Comparison of ENCODE assay signal across 8 cellular contexts in genomic region chr16:29811896-29812665, GRCh38. TPM values are rescaled to one million over a fixed set of nuclear protein-coding genes. Genes with fewer than 3 reads are reported as not detected.
A peak's percentile ranks its signal among the peaks of the same experiment; 100 is the strongest.
DNase-seq lines count a peak whose midpoint lies in the region; ATAC-seq and TF ChIP-seq lines count a peak whose summit lies in the region.

Gene PRRT2, plus strand, starts transcription at chr16:29812193. Its CDS starts 862 bp downstream, at chr16:29813055.

- H3K27me3 Mint-ChIP-seq in activated T-helper 1 cell treated with anti-CD3 and anti-CD28 coated beads, Interleukin-12 subunit alpha, Interleukin-12 subunit beta, Interleukin-2, Interleukin-4 antibody, amounts not matched to agents 30 ng/mL and 10 ng/mL and 1 ng/mL, durations not matched to agents 14 hours and 24 hours and 36 hours (ENCODE audit: insufficient read depth): no peaks in the 10 kb centered on the region
- H3K27me3 Mint-ChIP-seq in natural killer cell treated with Interleukin-12 subunit alpha and Interleukin-12 subunit beta and Interleukin-15 and Interleukin-18, amount 100 ng/mL, for 72 hours: no peaks in the 10 kb centered on the region

- DNase-seq in NCI-H2171 treated with DMSO at 0.1 percent for 48 hours (lab: John Stamatoyannopoulos, UW): peak; percentile 77
- DNase-seq in activated T-helper 1 cell treated with anti-CD3 and anti-CD28 coated beads, Interleukin-12 subunit alpha, Interleukin-12 subunit beta, Interleukin-2, Interleukin-4 antibody, amounts not matched to agents 30 ng/mL and 10 ng/mL and 1 ng/mL, durations not matched to agents 14 hours and 24 hours and 36 hours (ENCODE audit: low spot score): no peak
- DNase-seq in fibroblast of mammary gland (ENCODE audit: low read depth): peak; percentile 38
- DNase-seq in natural killer cell treated with Interleukin-12 subunit alpha and Interleukin-12 subunit beta and Interleukin-15 and Interleukin-18, amount 100 ng/mL, for 72 hours (ENCODE audit: low spot score): peak; percentile 72
- DNase-seq in NCI-H187 (lab: John Stamatoyannopoulos, UW): no peak
- no peak for DNase-seq in GM13977 (ENCODE audit: low spot score)

- H3K9me3 Mint-ChIP-seq in activated T-helper 1 cell treated with anti-CD3 and anti-CD28 coated beads, Interleukin-12 subunit alpha, Interleukin-12 subunit beta, Interleukin-2, Interleukin-4 antibody, amounts not matched to agents 30 ng/mL and 10 ng/mL and 1 ng/mL, durations not matched to agents 14 hours and 24 hours and 36 hours: no peaks in the 10 kb centered on the region
- H3K9me3 Mint-ChIP-seq in natural killer cell treated with Interleukin-12 subunit alpha and Interleukin-12 subunit beta and Interleukin-15 and Interleukin-18, amount 100 ng/mL, for 72 hours: no peaks in the 10 kb centered on the region

- TF ChIP-seq CTCF in fibroblast of mammary gland (conservative IDR thresholded peaks at IDR 0.05; ENCODE audit: control insufficient read depth, insufficient read depth, low read depth, low read length): no peak
- no peak for TF ChIP-seq CTCF in GM13977 (IDR thresholded peaks at IDR 0.05; ENCODE audit: extremely low read depth, insufficient read depth, missing control alignments)

- ATAC-seq in natural killer cell treated with Interleukin-12 subunit alpha and Interleukin-12 subunit beta and Interleukin-15 and Interleukin-18, amount 100 ng/mL, for 72 hours: no peak
- no peak for ATAC-seq in HG02759 (IDR thresholded peaks at IDR 0.05; ENCODE audit: unreplicated experiment)

- intact Hi-C loops in activated T-helper 1 cell treated with anti-CD3 and anti-CD28 coated beads, Interleukin-12 subunit alpha, Interleukin-12 subunit beta, Interleukin-2, Interleukin-4 antibody, amounts not matched to agents 30 ng/mL and 10 ng/mL and 1 ng/mL, durations not matched to agents 14 hours and 24 hours and 36 hours (cut with micrococcal nuclease): no loop called here

- H3K4me3 Mint-ChIP-seq in activated T-helper 1 cell treated with anti-CD3 and anti-CD28 coated beads, Interleukin-12 subunit alpha, Interleukin-12 subunit beta, Interleukin-2, Interleukin-4 antibody, amounts not matched to agents 30 ng/mL and 10 ng/mL and 1 ng/mL, durations not matched to agents 14 hours and 24 hours and 36 hours: peak within 1 kb of the TSS; percentile 81
- peak within 1 kb of the TSS; percentile 91 for H3K4me3 Mint-ChIP-seq in natural killer cell treated with Interleukin-12 subunit alpha and Interleukin-12 subunit beta and Interleukin-15 and Interleukin-18, amount 100 ng/mL, for 72 hours

- H3K36me3 Mint-ChIP-seq in activated T-helper 1 cell treated with anti-CD3 and anti-CD28 coated beads, Interleukin-12 subunit alpha, Interleukin-12 subunit beta, Interleukin-2, Interleukin-4 antibody, amounts not matched to agents 30 ng/mL and 10 ng/mL and 1 ng/mL, durations not matched to agents 14 hours and 24 hours and 36 hours (ENCODE audit: low read depth): peaks cover 29% of the 10 kb centered on the region
- H3K36me3 Mint-ChIP-seq in natural killer cell treated with Interleukin-12 subunit alpha and Interleukin-12 subunit beta and Interleukin-15 and Interleukin-18, amount 100 ng/mL, for 72 hours: peaks cover 7% of the 10 kb centered on the region

- peak within 1 kb of the TSS; percentile 83 for H3K27ac Mint-ChIP-seq in activated T-helper 1 cell treated with anti-CD3 and anti-CD28 coated beads, Interleukin-12 subunit alpha, Interleukin-12 subunit beta, Interleukin-2, Interleukin-4 antibody, amounts not matched to agents 30 ng/mL and 10 ng/mL and 1 ng/mL, durations not matched to agents 14 hours and 24 hours and 36 hours
- H3K27ac Mint-ChIP-seq in natural killer cell treated with Interleukin-12 subunit alpha and Interleukin-12 subunit beta and Interleukin-15 and Interleukin-18, amount 100 ng/mL, for 72 hours: peak within 1 kb of the TSS; percentile 55 to 75

- in situ Hi-C loops in GM13977 (cut with MboI; ENCODE audit: low pct_unique_long_range_greater_than_20kb, low sequenced_read_pairs, unreplicated experiment): no loop called here

- H3K4me3 ChIP-seq in GM08714 (ENCODE audit: low read length) (peak within 1 kb of the TSS; percentile 46; the same call in 1 of the 2 replicates), fibroblast of mammary gland (ENCODE audit: control insufficient read depth, low read depth, low read length) (peak within 1 kb of the TSS; percentile 44)

- peaks cover 46% of the 10 kb centered on the region for H3K4me1 Mint-ChIP-seq in activated T-helper 1 cell treated with anti-CD3 and anti-CD28 coated beads, Interleukin-12 subunit alpha, Interleukin-12 subunit beta, Interleukin-2, Interleukin-4 antibody, amounts not matched to agents 30 ng/mL and 10 ng/mL and 1 ng/mL, durations not matched to agents 14 hours and 24 hours and 36 hours (ENCODE audit: low read depth)
- H3K4me1 Mint-ChIP-seq in natural killer cell treated with Interleukin-12 subunit alpha and Interleukin-12 subunit beta and Interleukin-15 and Interleukin-18, amount 100 ng/mL, for 72 hours (ENCODE audit: low read depth in 2 of 2): peaks cover 48 to 60% of the 10 kb centered on the region in 2 donors

RNA-seq across cellular contexts. Expression of gene PRRT2, which starts in this region (rescaled TPM):
- total RNA-seq in activated T-helper 1 cell treated with anti-CD3 and anti-CD28 coated beads, Interleukin-12 subunit alpha, Interleukin-12 subunit beta, Interleukin-2, Interleukin-4 antibody, amounts not matched to agents 30 ng/mL and 10 ng/mL and 1 ng/mL, durations not matched to agents 14 hours and 24 hours and 36 hours: 1.0 and 1.3 TPM in 2 replicates
- total RNA-seq in natural killer cell treated with Interleukin-12 subunit alpha and Interleukin-12 subunit beta and Interleukin-15 and Interleukin-18, amount 100 ng/mL, for 72 hours: 1 to 10 TPM in 1 of 2 donors, under 1 TPM in 1; 0.98 to 2.8 TPM

Comparison
In these comparisons a context has a peak if more than half of its experiments do, and no peak if none do; other contexts are left out.
1. DNase-seq: peak in NCI-H2171 treated with DMSO at 0.1 percent for 48 hours (single experiment), fibroblast of mammary gland (single experiment) and natural killer cell treated with Interleukin-12 subunit alpha and Interleukin-12 subunit beta and Interleukin-15 and Interleukin-18, amount 100 ng/mL, for 72 hours (single experiment); none in activated T-helper 1 cell treated with anti-CD3 and anti-CD28 coated beads, Interleukin-12 subunit alpha, Interleukin-12 subunit beta, Interleukin-2, Interleukin-4 antibody, amounts not matched to agents 30 ng/mL and 10 ng/mL and 1 ng/mL, durations not matched to agents 14 hours and 24 hours and 36 hours (single experiment), NCI-H187 (0 of 2) and GM13977 (single experiment).